Comparison of ENCODE assay signal across 8 cellular contexts in the genomic region with DNA sequence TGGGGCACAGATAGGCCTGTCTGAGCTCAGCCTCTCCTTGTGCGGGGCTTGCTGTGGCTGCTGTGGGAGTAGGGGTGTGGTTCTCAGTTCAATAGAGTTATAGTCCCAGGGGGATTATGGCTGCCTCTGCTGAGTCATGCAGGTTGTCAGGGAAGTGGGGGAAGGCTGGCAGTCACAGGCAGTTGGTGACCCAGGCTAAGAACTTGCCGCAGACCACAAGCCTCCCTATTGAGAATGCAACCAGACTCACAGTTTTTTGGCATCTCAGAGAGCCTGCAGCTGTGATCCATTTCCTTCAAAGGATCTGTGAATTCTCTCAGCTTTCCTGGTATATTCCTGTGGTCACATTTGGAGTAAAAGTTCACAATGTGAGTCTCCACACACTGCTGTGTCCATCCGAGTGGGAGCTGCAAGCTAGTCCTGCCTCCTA.
DNase-seq lines count a peak whose midpoint lies in the region; ATAC-seq and TF ChIP-seq lines count a peak whose summit lies in the region.

No MANE protein-coding gene starts in this region.

- no peaks in the 10 kb centered on the region for H3K9me3 ChIP-seq in CD8-positive, alpha-beta T cell (ENCODE audit: low read length)

- H3K27ac ChIP-seq in RWPE1: peak overlapping the region; percentile 65
- no peak overlapping the region for H3K27ac ChIP-seq in CD8-positive, alpha-beta T cell (ENCODE audit: low read depth, low read length)

- no peak overlapping the region for H3K27ac Mint-ChIP-seq in CD8-positive, alpha-beta T cell

- intact Hi-C loops in CD8-positive, alpha-beta T cell (cut with DNase I, micrococcal nuclease): no loop called here

- ATAC-seq in GM18867 (IDR thresholded peaks at IDR 0.05; ENCODE audit: unreplicated experiment) (peak; percentile 84), HG03097 (IDR thresholded peaks at IDR 0.05; ENCODE audit: low FRiP score, unreplicated experiment) (peak; percentile 88)
- ATAC-seq in CD8-positive, alpha-beta T cell: no peak

- DNase-seq in A172 (ENCODE audit: low spot score) (peak; percentile 93), RWPE1 (ENCODE audit: low spot score) (no peak), hepatic stellate cell (ENCODE audit: low spot score) (peak; percentile 12), NCI-H187 treated with DMSO at 0.1 percent for 48 hours (lab: John Stamatoyannopoulos, UW) (no peak), iPS-NIHi11 (ENCODE audit: low spot score) (no peak)
- DNase-seq in CD8-positive, alpha-beta T cell: no peak

- H3K4me1 Mint-ChIP-seq in CD8-positive, alpha-beta T cell (ENCODE audit: low read depth): no peaks in the 10 kb centered on the region

- H3K9me3 Mint-ChIP-seq in CD8-positive, alpha-beta T cell: no peaks in the 10 kb centered on the region

- H3K36me3 ChIP-seq in CD8-positive, alpha-beta T cell (ENCODE audit: insufficient read depth, low read length): no peaks in the 10 kb centered on the region

- no peaks in the 10 kb centered on the region for H3K36me3 Mint-ChIP-seq in CD8-positive, alpha-beta T cell

- POLR2A ChIA-PET in RWPE1 (lab: Yijun Ruan, JAX; ENCODE audit: low non-redundant PET): no interaction called here
- POLR2A ChIA-PET in CD8-positive, alpha-beta T cell (lab: Charles Lee): no interaction called here

- H3K27me3 Mint-ChIP-seq in CD8-positive, alpha-beta T cell (ENCODE audit: low read depth): peaks cover 3% of the 10 kb centered on the region

- no peaks in the 10 kb centered on the region for H3K4me1 ChIP-seq in CD8-positive, alpha-beta T cell (ENCODE audit: insufficient read depth, low read length)

- no peak for TF ChIP-seq CTCF in RWPE1 (conservative IDR thresholded peaks at IDR 0.05; ENCODE audit: low read depth)
- TF ChIP-seq CTCF in CD8-positive, alpha-beta T cell (IDR thresholded peaks at IDR 0.05): no peak

- CTCF ChIA-PET in RWPE1 (lab: Yijun Ruan, JAX): no interaction called here
- CTCF ChIA-PET in CD8-positive, alpha-beta T cell (lab: Charles Lee): no interaction called here

- H3K27me3 ChIP-seq in CD8-positive, alpha-beta T cell (ENCODE audit: insufficient read depth, low read length): no peaks in the 10 kb centered on the region

- no peak overlapping the region for H3K4me3 ChIP-seq in CD8-positive, alpha-beta T cell (ENCODE audit: low read depth, low read length)

- H3K4me3 Mint-ChIP-seq in CD8-positive, alpha-beta T cell: no peak overlapping the region

Comparison
In these comparisons a context has a peak if more than half of its experiments do, and no peak if none do; other contexts are left out.
1. DNase-seq: peak in A172 (single experiment) and hepatic stellate cell (single experiment); none in RWPE1 (single experiment), NCI-H187 treated with DMSO at 0.1 percent for 48 hours (single experiment), iPS-NIHi11 (single experiment) and CD8-positive, alpha-beta T cell (0 of 7).